1 cellular context compared by ENCODE assay signal in the genomic region with DNA sequence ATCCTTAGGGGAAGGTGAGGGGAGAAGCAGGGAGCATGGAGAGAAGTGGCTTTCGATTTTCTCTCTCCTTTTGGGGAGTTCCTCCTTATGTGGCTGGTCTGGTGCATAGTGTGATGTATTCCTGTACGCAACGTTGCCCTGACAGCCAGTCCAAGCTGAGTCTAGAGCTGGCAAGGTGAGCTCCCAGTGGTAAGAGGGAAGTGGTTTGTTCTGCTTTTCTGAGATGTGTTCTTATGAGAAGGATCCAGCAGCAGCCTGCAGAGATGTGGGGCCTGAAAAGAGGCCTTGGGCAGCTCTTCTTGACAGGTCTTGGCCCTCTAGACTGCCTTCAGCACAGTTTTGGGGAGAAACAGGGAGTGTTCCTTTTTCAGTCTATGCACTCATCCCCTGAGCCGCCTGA.
TF ChIP-seq lines count a peak whose summit lies in the region.

No MANE protein-coding gene starts in this region.

TF ChIP-seq in HepG2, 621 proteins besides CTCF, POLR2A, EP300 and RAD21:
- peak; percentile 5 for TF ChIP-seq PHF5A (CRISPR knock-in tag; IDR thresholded peaks at IDR 0.05; ENCODE audit: low read depth, unreplicated experiment)
TF ChIP-seq in HepG2: peak in this region for 1; not testable (repeated sequence) for 620.
